ENCODE assay signal across 1 cellular context in the genomic region with DNA sequence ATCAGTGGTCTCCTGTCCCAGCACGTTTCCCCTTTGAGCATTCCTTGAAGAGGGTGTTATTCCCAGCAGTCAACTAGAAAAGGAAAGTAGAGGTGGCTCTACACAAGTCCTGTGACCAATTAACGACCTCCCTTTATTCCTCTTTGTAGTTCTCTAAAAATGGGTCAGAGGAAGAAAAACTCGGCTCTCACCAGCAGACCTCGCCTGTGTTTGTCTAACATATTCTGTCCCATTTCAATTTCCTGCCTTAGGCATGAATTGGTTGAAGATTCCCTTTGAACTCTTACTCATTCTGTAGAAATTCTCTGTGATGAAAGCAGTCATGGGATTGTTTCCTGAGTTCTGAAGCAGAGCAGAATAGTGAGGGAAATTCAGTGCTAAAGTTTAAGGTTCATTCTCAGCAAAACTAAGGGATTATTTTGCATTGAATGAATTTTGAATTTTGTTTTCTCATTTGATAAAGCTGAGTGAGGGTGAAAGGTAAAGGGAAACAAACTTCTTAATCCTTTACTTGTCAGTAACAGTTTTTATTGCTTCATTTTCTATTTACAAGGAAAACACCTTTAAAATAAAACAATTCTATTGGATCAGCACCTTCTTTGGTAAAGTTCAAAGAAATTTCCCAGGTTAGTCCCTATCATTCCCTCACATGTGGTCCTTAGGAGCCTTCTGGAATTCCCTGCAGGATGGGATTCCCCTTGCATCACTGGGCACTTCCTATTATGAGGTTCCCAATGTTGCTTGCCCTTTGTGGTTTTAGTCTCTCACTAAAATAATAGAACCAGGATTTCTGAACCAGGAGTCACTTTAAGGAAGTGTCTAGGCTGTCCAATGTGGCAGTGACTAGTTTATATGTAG.
TF ChIP-seq lines count a peak whose summit lies in the region.

No MANE protein-coding gene starts in this region.

TF ChIP-seq in HepG2, 621 proteins besides CTCF, POLR2A, EP300 and RAD21 (continued from another document and continues in another):
- TF ChIP-seq, protein P1, sequence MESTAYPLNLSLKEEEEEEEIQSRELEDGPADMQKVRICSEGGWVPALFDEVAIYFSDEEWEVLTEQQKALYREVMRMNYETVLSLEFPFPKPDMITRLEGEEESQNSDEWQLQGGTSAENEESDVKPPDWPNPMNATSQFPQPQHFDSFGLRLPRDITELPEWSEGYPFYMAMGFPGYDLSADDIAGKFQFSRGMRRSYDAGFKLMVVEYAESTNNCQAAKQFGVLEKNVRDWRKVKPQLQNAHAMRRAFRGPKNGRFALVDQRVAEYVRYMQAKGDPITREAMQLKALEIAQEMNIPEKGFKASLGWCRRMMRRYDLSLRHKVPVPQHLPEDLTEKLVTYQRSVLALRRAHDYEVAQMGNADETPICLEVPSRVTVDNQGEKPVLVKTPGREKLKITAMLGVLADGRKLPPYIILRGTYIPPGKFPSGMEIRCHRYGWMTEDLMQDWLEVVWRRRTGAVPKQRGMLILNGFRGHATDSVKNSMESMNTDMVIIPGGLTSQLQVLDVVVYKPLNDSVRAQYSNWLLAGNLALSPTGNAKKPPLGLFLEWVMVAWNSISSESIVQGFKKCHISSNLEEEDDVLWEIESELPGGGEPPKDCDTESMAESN (CRISPR knock-in tag; conservative IDR thresholded peaks at IDR 0.05) = 0 out of 2 replicates have a peak, but pooled peaks have one; percentile 32
- TF ChIP-seq MTA1 (CRISPR knock-in tag; IDR thresholded peaks at IDR 0.05; ENCODE audit: borderline replicate concordance) (no peak), NR2F6 (IDR thresholded peaks at IDR 0.05) (peak; percentile 56; the same call in 1 of the 2 replicates), NR2F6 (CRISPR knock-in tag; IDR thresholded peaks at IDR 0.05) (peak; percentile 59), ARHGAP35 (CRISPR knock-in tag; IDR thresholded peaks at IDR 0.05; ENCODE audit: borderline replicate concordance) (no peak), SCMH1 (CRISPR knock-in tag; IDR thresholded peaks at IDR 0.05; ENCODE audit: borderline replicate concordance) (no peak), HNRNPK (IDR thresholded peaks at IDR 0.05; ENCODE audit: low read depth, low read length, poor library complexity, severe bottlenecking) (no peak), SATB2 (CRISPR knock-in tag; IDR thresholded peaks at IDR 0.05) (peak; percentile 72; the same call in 1 of the 2 replicates), HOXA9 (CRISPR knock-in tag; IDR thresholded peaks at IDR 0.05; ENCODE audit: borderline replicate concordance) (no peak), ZNF563 (CRISPR knock-in tag; IDR thresholded peaks at IDR 0.05) (no peak), HOXD1 (CRISPR knock-in tag; IDR thresholded peaks at IDR 0.05) (peak; percentile 85; the same call in 1 of the 2 replicates), ZFP41 (CRISPR knock-in tag; IDR thresholded peaks at IDR 0.05; ENCODE audit: borderline replicate concordance) (no peak), FOSL1 (CRISPR knock-in tag; IDR thresholded peaks at IDR 0.05; ENCODE audit: borderline replicate concordance) (peak; percentile 96), KDM2A (CRISPR knock-in tag; IDR thresholded peaks at IDR 0.05; ENCODE audit: borderline replicate concordance, low read depth) (no peak), ZNF326 (CRISPR knock-in tag; IDR thresholded peaks at IDR 0.05; ENCODE audit: borderline replicate concordance) (no peak), MIER3 (CRISPR knock-in tag; IDR thresholded peaks at IDR 0.05; ENCODE audit: borderline replicate concordance) (peak; percentile 68; the same call in 1 of the 2 replicates), HES4 (CRISPR knock-in tag; IDR thresholded peaks at IDR 0.05; ENCODE audit: borderline replicate concordance) (no peak), NFE2L1 (CRISPR knock-in tag; IDR thresholded peaks at IDR 0.05; ENCODE audit: borderline replicate concordance) (no peak), ZNF343 (CRISPR knock-in tag; IDR thresholded peaks at IDR 0.05) (no peak), ZNF788 (CRISPR knock-in tag; IDR thresholded peaks at IDR 0.05; ENCODE audit: borderline replicate concordance) (no peak), ZNF460 (CRISPR knock-in tag; IDR thresholded peaks at IDR 0.05; ENCODE audit: borderline replicate concordance) (no peak), ARID2 (CRISPR knock-in tag; IDR thresholded peaks at IDR 0.05; ENCODE audit: borderline replicate concordance) (no peak), ZNF34 (CRISPR knock-in tag; IDR thresholded peaks at IDR 0.05; ENCODE audit: borderline replicate concordance) (no peak), EZH2 (conservative IDR thresholded peaks at IDR 0.05; ENCODE audit: low read depth, low read length) (no peak), SOX5 (CRISPR knock-in tag; IDR thresholded peaks at IDR 0.05; ENCODE audit: borderline replicate concordance) (peak; percentile 97), CBFB (CRISPR knock-in tag; IDR thresholded peaks at IDR 0.05) (no peak), RXRA (CRISPR knock-in tag; IDR thresholded peaks at IDR 0.05) (peak; percentile 56; the same call in 1 of the 2 replicates), WIZ (CRISPR knock-in tag; IDR thresholded peaks at IDR 0.05) (no peak), ZNF33B (CRISPR knock-in tag; IDR thresholded peaks at IDR 0.05) (no peak), RCOR2 (CRISPR knock-in tag; IDR thresholded peaks at IDR 0.05) (peak; percentile 93), TBX2 (CRISPR knock-in tag; IDR thresholded peaks at IDR 0.05; ENCODE audit: borderline replicate concordance) (peak; percentile 90), TCF12 (IDR thresholded peaks at IDR 0.05) (no peak), TCF12 (CRISPR knock-in tag; IDR thresholded peaks at IDR 0.05) (no peak), PPARG (CRISPR knock-in tag; conservative IDR thresholded peaks at IDR 0.05) (peak; percentile 95), NRL (CRISPR knock-in tag; IDR thresholded peaks at IDR 0.05; ENCODE audit: borderline replicate concordance) (no peak), KLF16 (CRISPR knock-in tag; IDR thresholded peaks at IDR 0.05) (peak in 1 of 2 experiments; percentile 80; a peak in 2 of 4 replicates), ZNF629 (CRISPR knock-in tag; conservative IDR thresholded peaks at IDR 0.05) (peak; percentile 53; the same call in 1 of the 2 replicates), CHD4 (IDR thresholded peaks at IDR 0.05; ENCODE audit: borderline replicate concordance, low read length) (no peak; the same call in 1 of the 2 replicates), ZNF780A (CRISPR knock-in tag; IDR thresholded peaks at IDR 0.05) (no peak), GATAD1 (CRISPR knock-in tag; IDR thresholded peaks at IDR 0.05) (peak; percentile 64), KDM5B (CRISPR knock-in tag; IDR thresholded peaks at IDR 0.05; ENCODE audit: borderline replicate concordance) (no peak), ZNF230 (CRISPR knock-in tag; IDR thresholded peaks at IDR 0.05) (no peak), ZSCAN22 (CRISPR knock-in tag; IDR thresholded peaks at IDR 0.05) (no peak), SUZ12 (IDR thresholded peaks at IDR 0.05; ENCODE audit: low read depth, low read length) (no peak), ZNF83 (CRISPR knock-in tag; IDR thresholded peaks at IDR 0.05; ENCODE audit: borderline replicate concordance) (no peak), ZFP36 (IDR thresholded peaks at IDR 0.05; ENCODE audit: borderline replicate concordance, low read depth, low read length, partially characterized antibody) (no peak), NFE2 (CRISPR knock-in tag; IDR thresholded peaks at IDR 0.05) (no peak)
- TF ChIP-seq, protein P2, sequence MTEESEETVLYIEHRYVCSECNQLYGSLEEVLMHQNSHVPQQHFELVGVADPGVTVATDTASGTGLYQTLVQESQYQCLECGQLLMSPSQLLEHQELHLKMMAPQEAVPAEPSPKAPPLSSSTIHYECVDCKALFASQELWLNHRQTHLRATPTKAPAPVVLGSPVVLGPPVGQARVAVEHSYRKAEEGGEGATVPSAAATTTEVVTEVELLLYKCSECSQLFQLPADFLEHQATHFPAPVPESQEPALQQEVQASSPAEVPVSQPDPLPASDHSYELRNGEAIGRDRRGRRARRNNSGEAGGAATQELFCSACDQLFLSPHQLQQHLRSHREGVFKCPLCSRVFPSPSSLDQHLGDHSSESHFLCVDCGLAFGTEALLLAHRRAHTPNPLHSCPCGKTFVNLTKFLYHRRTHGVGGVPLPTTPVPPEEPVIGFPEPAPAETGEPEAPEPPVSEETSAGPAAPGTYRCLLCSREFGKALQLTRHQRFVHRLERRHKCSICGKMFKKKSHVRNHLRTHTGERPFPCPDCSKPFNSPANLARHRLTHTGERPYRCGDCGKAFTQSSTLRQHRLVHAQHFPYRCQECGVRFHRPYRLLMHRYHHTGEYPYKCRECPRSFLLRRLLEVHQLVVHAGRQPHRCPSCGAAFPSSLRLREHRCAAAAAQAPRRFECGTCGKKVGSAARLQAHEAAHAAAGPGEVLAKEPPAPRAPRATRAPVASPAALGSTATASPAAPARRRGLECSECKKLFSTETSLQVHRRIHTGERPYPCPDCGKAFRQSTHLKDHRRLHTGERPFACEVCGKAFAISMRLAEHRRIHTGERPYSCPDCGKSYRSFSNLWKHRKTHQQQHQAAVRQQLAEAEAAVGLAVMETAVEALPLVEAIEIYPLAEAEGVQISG (CRISPR knock-in tag; IDR thresholded peaks at IDR 0.05) = 0 out of 2 replicates have a peak, but pooled peaks have one; percentile 17
- TF ChIP-seq, protein P3, sequence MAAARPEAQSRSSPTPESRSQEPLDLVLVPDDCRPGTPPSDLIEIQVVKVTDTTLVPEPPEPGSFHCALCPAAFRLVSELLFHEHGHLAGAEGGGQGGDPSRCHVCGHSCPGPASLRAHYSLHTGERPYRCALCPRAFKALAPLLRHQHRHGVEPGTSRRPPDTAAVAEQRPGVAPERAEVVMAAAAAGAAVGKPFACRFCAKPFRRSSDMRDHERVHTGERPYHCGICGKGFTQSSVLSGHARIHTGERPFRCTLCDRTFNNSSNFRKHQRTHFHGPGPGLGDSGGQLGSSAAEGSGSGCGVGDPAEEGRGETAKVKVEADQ (CRISPR knock-in tag; IDR thresholded peaks at IDR 0.05; ENCODE audit: borderline replicate concordance) = 0 out of 2 replicates have a peak, but pooled peaks have one; percentile 32
- TF ChIP-seq, protein P4, sequence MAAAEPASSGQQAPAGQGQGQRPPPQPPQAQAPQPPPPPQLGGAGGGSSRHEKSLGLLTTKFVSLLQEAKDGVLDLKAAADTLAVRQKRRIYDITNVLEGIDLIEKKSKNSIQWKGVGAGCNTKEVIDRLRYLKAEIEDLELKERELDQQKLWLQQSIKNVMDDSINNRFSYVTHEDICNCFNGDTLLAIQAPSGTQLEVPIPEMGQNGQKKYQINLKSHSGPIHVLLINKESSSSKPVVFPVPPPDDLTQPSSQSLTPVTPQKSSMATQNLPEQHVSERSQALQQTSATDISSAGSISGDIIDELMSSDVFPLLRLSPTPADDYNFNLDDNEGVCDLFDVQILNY (CRISPR knock-in tag; conservative IDR thresholded peaks at IDR 0.05) = no peak
- TF ChIP-seq, protein P5, sequence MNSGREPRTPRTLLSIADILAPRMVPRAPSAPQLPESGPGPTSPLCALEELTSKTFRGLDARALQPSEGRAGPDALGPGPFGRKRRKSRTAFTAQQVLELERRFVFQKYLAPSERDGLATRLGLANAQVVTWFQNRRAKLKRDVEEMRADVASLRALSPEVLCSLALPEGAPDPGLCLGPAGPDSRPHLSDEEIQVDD (CRISPR knock-in tag; IDR thresholded peaks at IDR 0.05; ENCODE audit: borderline replicate concordance) = no peak
- TF ChIP-seq, protein P6, sequence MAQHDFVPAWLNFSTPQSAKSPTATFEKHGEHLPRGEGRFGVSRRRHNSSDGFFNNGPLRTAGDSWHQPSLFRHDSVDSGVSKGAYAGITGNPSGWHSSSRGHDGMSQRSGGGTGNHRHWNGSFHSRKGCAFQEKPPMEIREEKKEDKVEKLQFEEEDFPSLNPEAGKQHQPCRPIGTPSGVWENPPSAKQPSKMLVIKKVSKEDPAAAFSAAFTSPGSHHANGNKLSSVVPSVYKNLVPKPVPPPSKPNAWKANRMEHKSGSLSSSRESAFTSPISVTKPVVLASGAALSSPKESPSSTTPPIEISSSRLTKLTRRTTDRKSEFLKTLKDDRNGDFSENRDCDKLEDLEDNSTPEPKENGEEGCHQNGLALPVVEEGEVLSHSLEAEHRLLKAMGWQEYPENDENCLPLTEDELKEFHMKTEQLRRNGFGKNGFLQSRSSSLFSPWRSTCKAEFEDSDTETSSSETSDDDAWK (CRISPR knock-in tag; IDR thresholded peaks at IDR 0.05) = no peak
- TF ChIP-seq, protein P7, sequence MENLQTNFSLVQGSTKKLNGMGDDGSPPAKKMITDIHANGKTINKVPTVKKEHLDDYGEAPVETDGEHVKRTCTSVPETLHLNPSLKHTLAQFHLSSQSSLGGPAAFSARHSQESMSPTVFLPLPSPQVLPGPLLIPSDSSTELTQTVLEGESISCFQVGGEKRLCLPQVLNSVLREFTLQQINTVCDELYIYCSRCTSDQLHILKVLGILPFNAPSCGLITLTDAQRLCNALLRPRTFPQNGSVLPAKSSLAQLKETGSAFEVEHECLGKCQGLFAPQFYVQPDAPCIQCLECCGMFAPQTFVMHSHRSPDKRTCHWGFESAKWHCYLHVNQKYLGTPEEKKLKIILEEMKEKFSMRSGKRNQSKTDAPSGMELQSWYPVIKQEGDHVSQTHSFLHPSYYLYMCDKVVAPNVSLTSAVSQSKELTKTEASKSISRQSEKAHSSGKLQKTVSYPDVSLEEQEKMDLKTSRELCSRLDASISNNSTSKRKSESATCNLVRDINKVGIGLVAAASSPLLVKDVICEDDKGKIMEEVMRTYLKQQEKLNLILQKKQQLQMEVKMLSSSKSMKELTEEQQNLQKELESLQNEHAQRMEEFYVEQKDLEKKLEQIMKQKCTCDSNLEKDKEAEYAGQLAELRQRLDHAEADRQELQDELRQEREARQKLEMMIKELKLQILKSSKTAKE (CRISPR knock-in tag; IDR thresholded peaks at IDR 0.05; ENCODE audit: borderline replicate concordance) = no peak
- TF ChIP-seq, protein P8, sequence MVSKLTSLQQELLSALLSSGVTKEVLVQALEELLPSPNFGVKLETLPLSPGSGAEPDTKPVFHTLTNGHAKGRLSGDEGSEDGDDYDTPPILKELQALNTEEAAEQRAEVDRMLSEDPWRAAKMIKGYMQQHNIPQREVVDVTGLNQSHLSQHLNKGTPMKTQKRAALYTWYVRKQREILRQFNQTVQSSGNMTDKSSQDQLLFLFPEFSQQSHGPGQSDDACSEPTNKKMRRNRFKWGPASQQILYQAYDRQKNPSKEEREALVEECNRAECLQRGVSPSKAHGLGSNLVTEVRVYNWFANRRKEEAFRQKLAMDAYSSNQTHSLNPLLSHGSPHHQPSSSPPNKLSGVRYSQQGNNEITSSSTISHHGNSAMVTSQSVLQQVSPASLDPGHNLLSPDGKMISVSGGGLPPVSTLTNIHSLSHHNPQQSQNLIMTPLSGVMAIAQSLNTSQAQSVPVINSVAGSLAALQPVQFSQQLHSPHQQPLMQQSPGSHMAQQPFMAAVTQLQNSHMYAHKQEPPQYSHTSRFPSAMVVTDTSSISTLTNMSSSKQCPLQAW (CRISPR knock-in tag; IDR thresholded peaks at IDR 0.05) = peak; percentile 71
- TF ChIP-seq, protein P9, sequence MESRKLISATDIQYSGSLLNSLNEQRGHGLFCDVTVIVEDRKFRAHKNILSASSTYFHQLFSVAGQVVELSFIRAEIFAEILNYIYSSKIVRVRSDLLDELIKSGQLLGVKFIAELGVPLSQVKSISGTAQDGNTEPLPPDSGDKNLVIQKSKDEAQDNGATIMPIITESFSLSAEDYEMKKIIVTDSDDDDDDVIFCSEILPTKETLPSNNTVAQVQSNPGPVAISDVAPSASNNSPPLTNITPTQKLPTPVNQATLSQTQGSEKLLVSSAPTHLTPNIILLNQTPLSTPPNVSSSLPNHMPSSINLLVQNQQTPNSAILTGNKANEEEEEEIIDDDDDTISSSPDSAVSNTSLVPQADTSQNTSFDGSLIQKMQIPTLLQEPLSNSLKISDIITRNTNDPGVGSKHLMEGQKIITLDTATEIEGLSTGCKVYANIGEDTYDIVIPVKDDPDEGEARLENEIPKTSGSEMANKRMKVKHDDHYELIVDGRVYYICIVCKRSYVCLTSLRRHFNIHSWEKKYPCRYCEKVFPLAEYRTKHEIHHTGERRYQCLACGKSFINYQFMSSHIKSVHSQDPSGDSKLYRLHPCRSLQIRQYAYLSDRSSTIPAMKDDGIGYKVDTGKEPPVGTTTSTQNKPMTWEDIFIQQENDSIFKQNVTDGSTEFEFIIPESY (CRISPR knock-in tag; IDR thresholded peaks at IDR 0.05) = no peak
